In genomic region chr10:127354992-127355391, GRCh38 we compare ENCODE assay signal across 18 cellular contexts.
DNase-seq lines count a peak whose midpoint lies in the region; ATAC-seq and TF ChIP-seq lines count a peak whose summit lies in the region.
"Had no signal": no experiment of that assay in that cellular context is flagged by ENCODE, and none has a peak within 500 bp of the region (broad histone marks: within the 10 kb centered on the region; RNA-seq: fewer than 3 reads in every experiment).

No MANE protein-coding gene starts in this region.

- TF ChIP-seq POLR2A in right lobe of liver (IDR thresholded peaks at IDR 0.05) (no peak), transverse colon (IDR thresholded peaks at IDR 0.05) (no peak)

- H3K36me3 ChIP-seq in BE2C (no peaks in the 10 kb centered on the region), right lobe of liver (no peaks in the 10 kb centered on the region), transverse colon (no peaks in the 10 kb centered on the region)
- H3K36me3 ChIP-seq: right atrium auricular region had no signal

- no peaks in the 10 kb centered on the region for H3K4me1 ChIP-seq in BE2C
- H3K4me1 ChIP-seq in right lobe of liver, result no peaks in the 10 kb centered on the region
- no peaks in the 10 kb centered on the region for H3K4me1 ChIP-seq in transverse colon
- H3K4me1 ChIP-seq: right atrium auricular region had no signal

- 80% methylated on average over 1 of the region's 1 CpG for WGBS in right lobe of liver (ENCODE audit: insufficient coverage, low coverage, low lambda C conversion rate, missing lambda C conversion rate)
- 80 to 91% methylated on average over 1 of the region's 1 CpG for WGBS in transverse colon (ENCODE audit: low coverage in 1 of 2), 2 donors

- DNase-seq in BE2C (no peak), HuH-7 (ENCODE audit: low spot score) (peak; percentile 35), cardiac fibroblast (ENCODE audit: low read depth in 2 of 2) (peak; percentile 4 to 26), right lobe of liver (no peak), occipital lobe (lab: John Stamatoyannopoulos, UW) (no peak), transverse colon (no peak)
- DNase-seq in effector CD4-positive, alpha-beta T cell, result no peak
- DNase-seq: activated B cell treated with CpG ODN at 0.5 μM for 24 hours; activated CD8-positive, alpha-beta memory T cell treated with anti-CD3 and anti-CD28 coated beads, Interleukin-2, amount 10 ng/mL, durations not matched to agents 7 days and 5 days; activated naive CD4-positive, alpha-beta T cell; CD4-positive, alpha-beta T cell; GDM1; kidney; NCI-H187; stimulated activated CD4-positive, alpha-beta T cell treated with anti-CD3 and anti-CD28 coated beads, Interleukin-4, amount 100 ng/mL, for 1 hour; stimulated activated naive CD4-positive, alpha-beta T cell had no signal

- peak; percentile 42 for TF ChIP-seq CTCF in BE2C (IDR thresholded peaks at IDR 0.05; ENCODE audit: low read depth, low read length)
- peak; percentile 67 for TF ChIP-seq CTCF in cardiac fibroblast (IDR thresholded peaks at IDR 0.05; ENCODE audit: low read depth, low read length)
- peak in 3 of 4 donors; percentile 34 to 40 (median 34) for TF ChIP-seq CTCF in right lobe of liver (IDR thresholded peaks at IDR 0.05)
- no peak for TF ChIP-seq CTCF in transverse colon (IDR thresholded peaks at IDR 0.05)

- no peak for ATAC-seq in right lobe of liver
- ATAC-seq in HG03521 (IDR thresholded peaks at IDR 0.05; ENCODE audit: unreplicated experiment), result no peak
- ATAC-seq: activated CD8-positive, alpha-beta memory T cell treated with anti-CD3 and anti-CD28 coated beads, Interleukin-2, amount 10 ng/mL, durations not matched to agents 7 days and 5 days had no signal

- H3K4me3 ChIP-seq in BE2C (ENCODE audit: low read depth, low read length), result no peak overlapping the region
- no peak overlapping the region for H3K4me3 ChIP-seq in cardiac fibroblast (replicated peaks in 1 of 2; ENCODE audit: low read depth in 2 of 2, low read length in 2 of 2)
- H3K4me3 ChIP-seq in right lobe of liver, result no peak overlapping the region
- H3K4me3 ChIP-seq in transverse colon, result no peak overlapping the region
- H3K4me3 ChIP-seq: right atrium auricular region had no signal

- TF ChIP-seq EP300 in transverse colon (IDR thresholded peaks at IDR 0.05; ENCODE audit: low read depth), result no peak

- intact Hi-C loops in right lobe of liver (cut with DNase I), result no loop called here
- intact Hi-C loops in transverse colon (cut with DNase I; ENCODE audit: low total_unique reads), result no loop called here

- no peaks in the 10 kb centered on the region for H3K9me3 ChIP-seq in BE2C
- no peaks in the 10 kb centered on the region for H3K9me3 ChIP-seq in right lobe of liver
- H3K9me3 ChIP-seq in transverse colon, result no peaks in the 10 kb centered on the region
- H3K9me3 ChIP-seq: right atrium auricular region had no signal

- H3K27ac ChIP-seq in right lobe of liver (no peak overlapping the region), transverse colon (no peak overlapping the region)
- H3K27ac ChIP-seq: right atrium auricular region had no signal

- H3K27me3 ChIP-seq in BE2C (no peaks in the 10 kb centered on the region), right lobe of liver (no peaks in the 10 kb centered on the region), transverse colon (no peaks in the 10 kb centered on the region)
- H3K27me3 ChIP-seq: right atrium auricular region had no signal

- in situ Hi-C loops in transverse colon (cut with MboI; ENCODE audit: low pct_ligation_motif_present in 1 of 4, low pct_unique_long_range_greater_than_20kb in 1 of 4, low sequenced_read_pairs in 3 of 4), result no loop called here

Comparison
In these comparisons a context has a peak if more than half of its experiments do, and no peak if none do; other contexts are left out.
1. DNase-seq: peak in HuH-7 (single experiment) and cardiac fibroblast (2 of 2); none in BE2C (single experiment), right lobe of liver (0 of 3), effector CD4-positive, alpha-beta T cell (single experiment), occipital lobe (single experiment) and transverse colon (single experiment).
2. CTCF ChIP-seq: peak in BE2C (single experiment), cardiac fibroblast (single experiment) and right lobe of liver (3 of 4); none in transverse colon (0 of 5).